9 cellular contexts compared by ENCODE assay signal in genomic region chr1:38028105-38028591, GRCh38. TPM values are rescaled to one million over a fixed set of nuclear protein-coding genes. Genes with fewer than 3 reads are reported as not detected.
DNase-seq lines count a peak whose midpoint lies in the region; ATAC-seq and TF ChIP-seq lines count a peak whose summit lies in the region.
"Had no signal": no experiment of that assay in that cellular context is flagged by ENCODE, and none has a peak within 500 bp of the region (broad histone marks: within the 10 kb centered on the region; RNA-seq: fewer than 3 reads in every experiment).

No MANE protein-coding gene starts in this region.

- no peak overlapping the region for H2BK15ac ChIP-seq in mesendoderm (replicated peaks; ENCODE audit: low read depth)

- H4K20me1 ChIP-seq in OCI-LY7 (ENCODE audit: insufficient read depth, low read length) = no peaks in the 10 kb centered on the region

- H3K4me1 Mint-ChIP-seq in T-helper 2 cell treated with Interferon-gamma antibody and Interleukin-4, amounts not matched to agents 5 μg/mL and 100 μg/mL, for 36 hours (ENCODE audit: low read depth) = peaks cover 35% of the 10 kb centered on the region

- no peak overlapping the region for H2BK120ac ChIP-seq in mesendoderm (ENCODE audit: low read depth, low read length)

- BruUV-seq in OCI-LY7 (replicated peaks; lab: Mats Ljungman, UMichigan) = no TSS peak

- H3K9me3 Mint-ChIP-seq in T-helper 2 cell treated with Interferon-gamma antibody and Interleukin-4, amounts not matched to agents 5 μg/mL and 100 μg/mL, for 36 hours = no peaks in the 10 kb centered on the region
- H3K9me3 Mint-ChIP-seq: naive thymus-derived CD8-positive, alpha-beta T cell had no signal

- H3K56ac ChIP-seq in mesendoderm (ENCODE audit: low read length) = no peak overlapping the region

- POLR2A ChIA-PET in OCI-LY7 (lab: Charles Lee) = no interaction called here

- no peak overlapping the region for H4K5ac ChIP-seq in mesendoderm (ENCODE audit: low read length)

- peak overlapping the region; percentile 20 for H3K4me3 Mint-ChIP-seq in T-helper 2 cell treated with Interferon-gamma antibody and Interleukin-4, amounts not matched to agents 5 μg/mL and 100 μg/mL, for 36 hours
- H3K4me3 Mint-ChIP-seq: naive thymus-derived CD8-positive, alpha-beta T cell had no signal

- no peaks in the 10 kb centered on the region for H3K27me3 ChIP-seq in mesendoderm (ENCODE audit: insufficient read depth, low read length, poor library complexity)

- H3K9me2 ChIP-seq in OCI-LY7 (ENCODE audit: insufficient read depth, low read length) = no peaks in the 10 kb centered on the region

- no peaks in the 10 kb centered on the region for H3K9me3 ChIP-seq in OCI-LY7 (ENCODE audit: low read length)

- H2BK5ac ChIP-seq in mesendoderm (ENCODE audit: low read length) = no peak overlapping the region

- no peaks in the 10 kb centered on the region for H3K27me3 Mint-ChIP-seq in T-helper 2 cell treated with Interferon-gamma antibody and Interleukin-4, amounts not matched to agents 5 μg/mL and 100 μg/mL, for 36 hours (ENCODE audit: low read depth)

- H3K23ac ChIP-seq in mesendoderm (ENCODE audit: low read length) = no peak overlapping the region

- no peak overlapping the region for H3K27ac ChIP-seq in mesendoderm (ENCODE audit: low read depth, low read length)
- H3K27ac ChIP-seq in OCI-LY7 (ENCODE audit: low read depth, low read length, poor library complexity, severe bottlenecking) = no peak overlapping the region

- CTCF ChIA-PET in OCI-LY7 (lab: Charles Lee; ENCODE audit: unreplicated experiment) = no interaction called here

- ATAC-seq in HG02870 (IDR thresholded peaks at IDR 0.05; ENCODE audit: unreplicated experiment) = peak; percentile 77

- H3K4me3 ChIP-seq in mesendoderm (ENCODE audit: low read length) = no peak overlapping the region
- no peak overlapping the region for H3K4me3 ChIP-seq in OCI-LY7 (ENCODE audit: low read depth, low read length, poor library complexity, severe bottlenecking)

- no peak overlapping the region for H4K8ac ChIP-seq in mesendoderm (ENCODE audit: low read depth, low read length)

- H3K36me3 Mint-ChIP-seq in T-helper 2 cell treated with Interferon-gamma antibody and Interleukin-4, amounts not matched to agents 5 μg/mL and 100 μg/mL, for 36 hours (ENCODE audit: low read depth) = peaks cover 22% of the 10 kb centered on the region

- no peak overlapping the region for H2AFZ ChIP-seq in OCI-LY7 (ENCODE audit: low read length)

- no peaks in the 10 kb centered on the region for H3K79me1 ChIP-seq in mesendoderm (ENCODE audit: low read length)

- H3K4ac ChIP-seq in mesendoderm (ENCODE audit: low read depth, low read length) = no peak overlapping the region

- intact Hi-C loops in OCI-LY7 (cut with micrococcal nuclease; ENCODE audit: unreplicated experiment) = no loop called here

- H2AK5ac ChIP-seq in mesendoderm (ENCODE audit: low read length) = no peak overlapping the region

- H3K79me2 ChIP-seq in mesendoderm (ENCODE audit: control insufficient read depth, insufficient read depth, low read length) (no peaks in the 10 kb centered on the region), OCI-LY7 (ENCODE audit: insufficient read depth, low read depth, low read length) (no peaks in the 10 kb centered on the region)

- peak; percentile 85 for DNase-seq in activated CD8-positive, alpha-beta memory T cell treated with anti-CD3 and anti-CD28 coated beads for 24 hours
- no peak for DNase-seq in activated CD8-positive, alpha-beta memory T cell treated with anti-CD3 and anti-CD28 coated beads, Interleukin-2, amount 50 U/mL, for 4 hours
- peak; percentile 80 for DNase-seq in T-helper 2 cell treated with Interferon-gamma antibody and Interleukin-4, amounts not matched to agents 5 μg/mL and 100 μg/mL, for 36 hours (ENCODE audit: low spot score)
- DNase-seq in mesendoderm = peak; percentile 45
- DNase-seq in activated gamma-delta T cell (lab: John Stamatoyannopoulos, UW) = no peak
- DNase-seq in COR-L47 (lab: John Stamatoyannopoulos, UW) = no peak
- no peak for DNase-seq in OCI-LY7 (ENCODE audit: low spot score)
- DNase-seq: naive thymus-derived CD8-positive, alpha-beta T cell had no signal

- H3K18ac ChIP-seq in mesendoderm (ENCODE audit: low read length) = no peak overlapping the region

- WGBS in mesendoderm (ENCODE audit: extremely low coverage, insufficient coverage, low lambda C conversion rate) = no CpG with 5 or more reads among the region's 3 CpGs

- H3K36me3 ChIP-seq in mesendoderm (ENCODE audit: control insufficient read depth, insufficient read depth, low read length) = peaks cover 6% of the 10 kb centered on the region
- peaks cover 29% of the 10 kb centered on the region for H3K36me3 ChIP-seq in OCI-LY7 (ENCODE audit: insufficient read depth, low read length)

- peak overlapping the region; percentile 49 for H3K27ac Mint-ChIP-seq in T-helper 2 cell treated with Interferon-gamma antibody and Interleukin-4, amounts not matched to agents 5 μg/mL and 100 μg/mL, for 36 hours

- H3K4me1 ChIP-seq in mesendoderm (ENCODE audit: control insufficient read depth, low read depth, low read length) (peaks cover 16% of the 10 kb centered on the region), OCI-LY7 (ENCODE audit: insufficient read depth, low read length, poor library complexity, severe bottlenecking) (peaks cover 14% of the 10 kb centered on the region)

- TF ChIP-seq CTCF in OCI-LY7 (conservative IDR thresholded peaks at IDR 0.05; ENCODE audit: low read length) = no peak

- H3K9ac ChIP-seq in mesendoderm (ENCODE audit: low read length) = no peak overlapping the region

- H3K4me2 ChIP-seq in mesendoderm (ENCODE audit: low read length) (no peak overlapping the region), OCI-LY7 (ENCODE audit: low read length) (no peak overlapping the region)

RNA-seq across cellular contexts. Expression of gene UTP11, which starts 15.6 kb away (rescaled TPM):
- 93.2 TPM for polyA plus RNA-seq in mesendoderm (2013, experiment 1 of 2)
- 90.6 TPM for polyA plus RNA-seq in mesendoderm (2013, experiment 2 of 2)
- 43.8 and 61.1 TPM in 2 replicates for total RNA-seq in OCI-LY7 (2014; rRNA removed; shearing (Covaris generic))
- 40.1 and 42.1 TPM in 2 replicates for total RNA-seq in OCI-LY7 (2022)

RNA-seq across cellular contexts. Expression of gene POU3F1, which starts 18.4 kb away (rescaled TPM):
- polyA plus RNA-seq in mesendoderm (2013, experiment 1 of 2) = 1.2 TPM
- polyA plus RNA-seq in mesendoderm (2013, experiment 2 of 2) = 1.3 TPM
- total RNA-seq in OCI-LY7 (2014; rRNA removed; shearing (Covaris generic)) = 0.08 and 0.13 TPM in 2 replicates
- total RNA-seq in OCI-LY7 (2022) = not detected in 2 replicates

RNA-seq across cellular contexts. Expression of gene FHL3, which starts 22.8 kb away (rescaled TPM):
- polyA plus RNA-seq in mesendoderm (2013, experiment 1 of 2) = 100 TPM
- 101 TPM for polyA plus RNA-seq in mesendoderm (2013, experiment 2 of 2)
- 0.21 and 0.63 TPM in 2 replicates for total RNA-seq in OCI-LY7 (2014; rRNA removed; shearing (Covaris generic))
- 1.2 and 1.8 TPM in 2 replicates for total RNA-seq in OCI-LY7 (2022)

RNA-seq across cellular contexts. Expression of gene SF3A3, which starts 38.3 kb away (rescaled TPM):
- 104 TPM for polyA plus RNA-seq in mesendoderm (2013, experiment 1 of 2)
- polyA plus RNA-seq in mesendoderm (2013, experiment 2 of 2) = 104 TPM
- total RNA-seq in OCI-LY7 (2014; rRNA removed; shearing (Covaris generic)) = 89.5 and 155 TPM in 2 replicates
- 106 and 133 TPM in 2 replicates for total RNA-seq in OCI-LY7 (2022)

Comparison
In these comparisons a context has a peak if more than half of its experiments do, and no peak if none do; other contexts are left out.
1. DNase-seq: peak in activated CD8-positive, alpha-beta memory T cell treated with anti-CD3 and anti-CD28 coated beads for 24 hours (single experiment), T-helper 2 cell treated with Interferon-gamma antibody and Interleukin-4, amounts not matched to agents 5 μg/mL and 100 μg/mL, for 36 hours (single experiment) and mesendoderm (single experiment); none in activated CD8-positive, alpha-beta memory T cell treated with anti-CD3 and anti-CD28 coated beads, Interleukin-2, amount 50 U/mL, for 4 hours (single experiment), activated gamma-delta T cell (single experiment), COR-L47 (single experiment) and OCI-LY7 (single experiment).